Comparison of ENCODE assay signal across 7 cellular contexts in genomic region chr19:35436477-35437141, GRCh38. TPM values are rescaled to one million over a fixed set of nuclear protein-coding genes. Genes with fewer than 3 reads are reported as not detected.
DNase-seq lines count a peak whose midpoint lies in the region; ATAC-seq and TF ChIP-seq lines count a peak whose summit lies in the region.

No MANE protein-coding gene starts in this region.

- H3K4me3 ChIP-seq in GM08714 (ENCODE audit: low read length) (peak overlapping the region; percentile 42; the same call in 1 of the 2 replicates), colonic mucosa (no peak overlapping the region)

- peaks cover 19% of the 10 kb centered on the region for H3K4me1 ChIP-seq in colonic mucosa

- H3K27ac ChIP-seq in colonic mucosa: peak overlapping the region; percentile 82

- ATAC-seq in naive B cell (ENCODE audit: low read depth in 2 of 2) (peak; percentile 27 to 32), HG02642 (IDR thresholded peaks at IDR 0.05; ENCODE audit: poor library complexity, unreplicated experiment) (no peak)

- H3K4me1 Mint-ChIP-seq in naive B cell (peaks cover 18 to 33% (median 20%) of the 10 kb centered on the region in 3 donors), endothelial cell (ENCODE audit: unreplicated experiment) (no peaks in the 10 kb centered on the region)

- peaks cover 6 to 8% (median 6%) of the 10 kb centered on the region in 7 donors for H3K9me3 Mint-ChIP-seq in naive B cell
- H3K9me3 Mint-ChIP-seq in endothelial cell (ENCODE audit: unreplicated experiment): peaks cover under 1% of the 10 kb centered on the region

- peak overlapping the region; percentile 51 to 64 for H3K9ac ChIP-seq in colonic mucosa (ENCODE audit: low read depth in 2 of 2, low read length in 2 of 2)

- H3K36me3 Mint-ChIP-seq in naive B cell (peaks cover 5 to 11% of the 10 kb centered on the region in 2 donors), endothelial cell (ENCODE audit: low read depth, unreplicated experiment) (no peaks in the 10 kb centered on the region)

- H3K4me3 Mint-ChIP-seq in naive B cell (peak overlapping the region; percentile 14 to 83 (median 72)), endothelial cell (ENCODE audit: unreplicated experiment) (no peak overlapping the region)

- H3K9me3 ChIP-seq in colonic mucosa: no peaks in the 10 kb centered on the region

- H3K36me3 ChIP-seq in colonic mucosa: no peaks in the 10 kb centered on the region

- no peak for TF ChIP-seq CTCF in colonic mucosa (IDR thresholded peaks at IDR 0.05)
- TF ChIP-seq CTCF in endothelial cell (IDR thresholded peaks at IDR 0.05; ENCODE audit: unreplicated experiment): no peak

- H3K27ac Mint-ChIP-seq in naive B cell (peak overlapping the region in 1 of 6 donors; percentile 72), endothelial cell (ENCODE audit: unreplicated experiment) (no peak overlapping the region)

- H3K27me3 ChIP-seq in colonic mucosa: no peaks in the 10 kb centered on the region

- intact Hi-C loops in colonic mucosa (cut with DNase I): no loop called here

- H3K27me3 Mint-ChIP-seq in naive B cell (peaks cover 0 to 20% (median 19%) of the 10 kb centered on the region in 3 donors), endothelial cell (ENCODE audit: unreplicated experiment) (peaks cover 2% of the 10 kb centered on the region)

- DNase-seq in NOMO-1 treated with DMSO at 0.1 percent for 48 hours (lab: John Stamatoyannopoulos, UW; ENCODE audit: unreplicated experiment) (peak; percentile 89), colonic mucosa (peak; percentile 55), naive B cell (no peak), HuH-7.5 (ENCODE audit: low spot score) (no peak), endothelial cell (ENCODE audit: low spot score) (no peak)

RNA-seq across cellular contexts. Expression of gene FFAR2, which starts 11.4 kb away (rescaled TPM):
- total RNA-seq in colonic mucosa (under 1 TPM; 0.22 to 0.82 TPM), endothelial cell (ENCODE audit: unreplicated experiment) (0.46 TPM)
- not detected for polyA plus RNA-seq in naive B cell (ENCODE audit: low read depth in 6 of 6)

RNA-seq across cellular contexts. Expression of gene KRTDAP, which starts 53.7 kb away (rescaled TPM):
- total RNA-seq in colonic mucosa (not detected), endothelial cell (ENCODE audit: unreplicated experiment) (not detected)
- polyA plus RNA-seq in naive B cell (ENCODE audit: low read depth in 6 of 6): not detected

Comparison
In these comparisons a context has a peak if more than half of its experiments do, and no peak if none do; other contexts are left out.
1. DNase-seq: peak in NOMO-1 treated with DMSO at 0.1 percent for 48 hours (single experiment) and colonic mucosa (single experiment); none in naive B cell (single experiment), HuH-7.5 (single experiment) and endothelial cell (single experiment).